ENCODE assay signal across 9 cellular contexts in the genomic region with DNA sequence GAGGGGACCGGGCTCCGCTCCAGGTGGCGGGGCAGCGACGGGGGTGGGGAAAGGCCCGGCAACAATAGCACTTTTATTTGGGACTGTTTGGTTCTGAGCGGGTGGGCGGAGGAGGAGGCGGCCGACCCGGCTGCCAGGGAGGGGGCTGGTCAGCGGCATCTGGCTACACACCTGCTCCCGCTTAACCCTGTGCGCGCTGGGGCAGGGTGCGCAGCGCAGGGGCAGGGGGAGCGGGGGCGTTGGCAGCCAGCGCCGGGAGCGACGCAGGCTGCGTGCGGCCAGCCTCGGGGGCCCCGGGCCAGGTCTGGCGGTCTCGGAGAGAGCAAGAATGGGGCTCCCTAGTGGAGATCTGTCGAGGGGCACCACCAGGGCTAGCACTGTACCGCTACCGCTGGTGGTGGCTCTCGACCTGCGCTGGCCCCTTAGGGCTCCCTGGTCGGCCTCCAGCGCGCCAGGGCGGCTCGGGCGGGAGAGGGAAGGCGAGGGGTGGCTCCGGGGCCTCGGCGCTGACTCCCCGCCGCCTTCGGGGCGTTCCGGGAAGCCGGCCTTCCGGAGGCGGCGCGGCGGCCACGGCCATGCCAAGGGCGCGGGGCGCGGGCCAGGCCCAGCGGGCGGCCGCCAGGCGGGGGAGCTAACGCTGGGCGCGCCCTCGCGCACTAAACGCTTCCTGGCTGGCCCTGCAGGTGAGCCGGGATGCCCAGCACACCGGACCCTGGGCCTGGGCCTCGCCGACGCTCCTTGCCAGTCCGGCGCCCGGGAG.
A peak's percentile ranks its signal among the peaks of the same experiment; 100 is the strongest.
DNase-seq lines count a peak whose midpoint lies in the region; ATAC-seq and TF ChIP-seq lines count a peak whose summit lies in the region.
"Had no signal": no experiment of that assay in that cellular context is flagged by ENCODE, and none has a peak within 500 bp of the region (broad histone marks: within the 10 kb centered on the region; RNA-seq: fewer than 3 reads in every experiment).

No MANE protein-coding gene starts in this region.

- peak; percentile 55 to 76 for DNase-seq in Caco-2
- peak; percentile 43 for DNase-seq in activated CD8-positive, alpha-beta T cell treated with anti-CD3 and anti-CD28 coated beads for 36 hours
- peak; percentile 49 for DNase-seq in germinal center (ENCODE audit: low spot score)
- peak; percentile 81 for DNase-seq in osteoblast (ENCODE audit: insufficient read length, low spot score, missing footprints)
- no peak for DNase-seq in cerebellum (ENCODE audit: low spot score)

- peak overlapping the region; percentile 66 for H3K4me3 Mint-ChIP-seq in Caco-2 (ENCODE audit: unreplicated experiment)
- peak overlapping the region; percentile 34 for H3K4me3 Mint-ChIP-seq in activated CD8-positive, alpha-beta T cell treated with anti-CD3 and anti-CD28 coated beads for 36 hours

- peaks cover 7% of the 10 kb centered on the region for H3K4me1 Mint-ChIP-seq in Caco-2 (ENCODE audit: low read depth, unreplicated experiment)
- H3K4me1 Mint-ChIP-seq in activated CD8-positive, alpha-beta T cell treated with anti-CD3 and anti-CD28 coated beads for 36 hours (ENCODE audit: low read depth) = peaks cover 14% of the 10 kb centered on the region

- H2AFZ ChIP-seq in osteoblast (ENCODE audit: low read length) = peak overlapping the region; percentile 29

- no peaks in the 10 kb centered on the region for H3K79me2 ChIP-seq in osteoblast (ENCODE audit: insufficient read depth, low read length)

- TF ChIP-seq CTCF in Caco-2 (IDR thresholded peaks at IDR 0.05; ENCODE audit: insufficient read depth in 1 of 2, low read depth in 1 of 2, low read length in 1 of 2, severe bottlenecking in 1 of 2, unreplicated experiment in 1 of 2) (peak; percentile 4 to 24), osteoblast (IDR thresholded peaks at IDR 0.05; ENCODE audit: extremely low read depth, low read depth, low read length) (no peak)
- TF ChIP-seq CTCF in activated CD8-positive, alpha-beta T cell treated with anti-CD3 and anti-CD28 coated beads for 36 hours (IDR thresholded peaks at IDR 0.05) = no peak

- H3K27me3 ChIP-seq in Caco-2 (replicated peaks; ENCODE audit: control insufficient read depth, insufficient read depth, low read length) (no peaks in the 10 kb centered on the region), HUES48 (ENCODE audit: control insufficient read depth, insufficient read depth, low read length) (peaks cover 89% of the 10 kb centered on the region), osteoblast (ENCODE audit: insufficient read depth, low read length) (peaks cover 44% of the 10 kb centered on the region)

- no peak overlapping the region for H3K27ac ChIP-seq in HUES48 (ENCODE audit: low read depth, low read length)
- H3K27ac ChIP-seq in osteoblast (ENCODE audit: low read depth, low read length) = no peak overlapping the region

- peak; percentile 32 for ATAC-seq in activated CD8-positive, alpha-beta T cell treated with anti-CD3 and anti-CD28 coated beads for 36 hours
- no peak for ATAC-seq in GM21737 (IDR thresholded peaks at IDR 0.05; ENCODE audit: unreplicated experiment)
- ATAC-seq in HG03280 (IDR thresholded peaks at IDR 0.05; ENCODE audit: unreplicated experiment) = no peak

- POLR2A ChIA-PET in Caco-2 (lab: Charles Lee) = no interaction called here
- POLR2A ChIA-PET in activated CD8-positive, alpha-beta T cell treated with anti-CD3 and anti-CD28 coated beads for 36 hours (lab: Charles Lee) = interaction anchor here (2.5 kb wide), 1 partner anchor 11 kb away, joined by 7 read pairs; no protein-coding TSS in a partner anchor

- intact Hi-C loops in Caco-2 (cut with micrococcal nuclease; ENCODE audit: unreplicated experiment) = no loop called here
- intact Hi-C loops in activated CD8-positive, alpha-beta T cell treated with anti-CD3 and anti-CD28 coated beads for 36 hours (cut with micrococcal nuclease) = loop anchor here (5.0 to 10.0 kb wide), 2 partner anchors 56 to 117 kb away; partner anchors contain the start of gene FOXP4

- no peaks in the 10 kb centered on the region for H3K36me3 Mint-ChIP-seq in Caco-2 (ENCODE audit: insufficient read depth, unreplicated experiment)
- H3K36me3 Mint-ChIP-seq in activated CD8-positive, alpha-beta T cell treated with anti-CD3 and anti-CD28 coated beads for 36 hours (ENCODE audit: low read depth) = no peaks in the 10 kb centered on the region
- H3K36me3 Mint-ChIP-seq: immature natural killer cell had no signal

- no peaks in the 10 kb centered on the region for H3K9me3 ChIP-seq in Caco-2
- no peaks in the 10 kb centered on the region for H3K9me3 ChIP-seq in HUES48 (ENCODE audit: control insufficient read depth, insufficient read depth, low read length)
- H3K9me3 ChIP-seq in osteoblast (ENCODE audit: low read depth, low read length) = no peaks in the 10 kb centered on the region

- H3K9ac ChIP-seq in HUES48 (ENCODE audit: low read depth, low read length) = no peak overlapping the region

- H3K4me2 ChIP-seq in osteoblast (ENCODE audit: insufficient read depth, low read length) = peak overlapping the region; percentile 60

- H3K4me1 ChIP-seq in Caco-2 (peaks cover 31% of the 10 kb centered on the region), HUES48 (ENCODE audit: control insufficient read depth, insufficient read depth, low read length) (peaks cover 25% of the 10 kb centered on the region), osteoblast (ENCODE audit: insufficient read depth, low read length) (peaks cover 27% of the 10 kb centered on the region)

- H3K36me3 ChIP-seq in Caco-2 (ENCODE audit: control insufficient read depth, insufficient read depth, low read length) = no peaks in the 10 kb centered on the region
- H3K36me3 ChIP-seq in HUES48 (ENCODE audit: control insufficient read depth, insufficient read depth, low read length) = no peaks in the 10 kb centered on the region
- H3K36me3 ChIP-seq in osteoblast (ENCODE audit: insufficient read depth, low read length) = no peaks in the 10 kb centered on the region

- no peaks in the 10 kb centered on the region for H4K20me1 ChIP-seq in osteoblast (ENCODE audit: insufficient read depth, low read length)

- no peaks in the 10 kb centered on the region for H3K9me3 Mint-ChIP-seq in Caco-2 (ENCODE audit: unreplicated experiment)
- no peaks in the 10 kb centered on the region for H3K9me3 Mint-ChIP-seq in activated CD8-positive, alpha-beta T cell treated with anti-CD3 and anti-CD28 coated beads for 36 hours
- H3K9me3 Mint-ChIP-seq: immature natural killer cell had no signal

- peak overlapping the region; percentile 55 for H3K4me3 ChIP-seq in Caco-2 (ENCODE audit: low read depth, low read length)
- H3K4me3 ChIP-seq in HUES48 (ENCODE audit: low read depth, low read length) = peak overlapping the region; percentile 58
- H3K4me3 ChIP-seq in osteoblast (ENCODE audit: insufficient read depth, low read length) = peak overlapping the region; percentile 52

- H3K27me3 Mint-ChIP-seq in Caco-2 (ENCODE audit: insufficient read depth, unreplicated experiment) = no peaks in the 10 kb centered on the region
- peaks cover 21% of the 10 kb centered on the region for H3K27me3 Mint-ChIP-seq in activated CD8-positive, alpha-beta T cell treated with anti-CD3 and anti-CD28 coated beads for 36 hours

- CTCF ChIA-PET in Caco-2 (lab: Charles Lee) = interaction anchor here (0.6 to 1.0 kb wide), 6 partner anchors 32 to 161 kb away, joined by 3 to 4 read pairs (median 3); no protein-coding TSS in a partner anchor
- CTCF ChIA-PET in activated CD8-positive, alpha-beta T cell treated with anti-CD3 and anti-CD28 coated beads for 36 hours (lab: Charles Lee) = interaction anchor here (1.0 to 1.4 kb wide), 2 partner anchors 15 to 121 kb away, joined by 3 read pairs; no protein-coding TSS in a partner anchor

- H3K27ac Mint-ChIP-seq in Caco-2 (ENCODE audit: unreplicated experiment) = no peak overlapping the region
- no peak overlapping the region for H3K27ac Mint-ChIP-seq in activated CD8-positive, alpha-beta T cell treated with anti-CD3 and anti-CD28 coated beads for 36 hours
- H3K27ac Mint-ChIP-seq: immature natural killer cell had no signal

- no TSS peak for BruUV-seq in Caco-2 (replicated peaks; lab: Mats Ljungman, UMichigan)

Comparison
In these comparisons a context has a peak if more than half of its experiments do, and no peak if none do; other contexts are left out.
1. CTCF ChIP-seq: peak in Caco-2 (2 of 2); none in activated CD8-positive, alpha-beta T cell treated with anti-CD3 and anti-CD28 coated beads for 36 hours (single experiment) and osteoblast (single experiment).
2. Peak in every context shown above with its lines, with median percentiles within 50 percentile points of each other: H3K4me3 ChIP-seq.